Comparison of ENCODE assay signal across 1 cellular context in the genomic region with DNA sequence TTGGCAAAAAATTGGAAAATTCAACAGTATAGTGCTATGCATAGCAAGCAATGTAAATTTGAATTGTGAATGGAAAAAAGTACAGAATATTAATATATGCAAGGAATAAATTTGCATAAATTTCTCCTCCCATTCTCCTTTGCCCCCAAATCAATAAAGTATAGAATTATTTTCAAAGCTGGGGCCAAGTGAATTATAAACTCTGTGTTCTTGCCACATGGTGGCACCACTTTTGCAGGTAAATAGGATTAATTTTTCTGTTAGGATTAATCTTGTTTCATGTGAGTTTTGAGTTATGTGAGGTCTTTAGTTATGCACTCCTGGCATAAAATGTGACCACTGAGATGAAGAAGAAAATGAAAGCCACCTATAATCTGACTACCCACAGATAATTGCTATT.
TF ChIP-seq lines count a peak whose summit lies in the region.

No MANE protein-coding gene starts in this region.

TF ChIP-seq in Ishikawa, 13 proteins besides CTCF, POLR2A, EP300 and RAD21:
- TF ChIP-seq, protein P1, sequence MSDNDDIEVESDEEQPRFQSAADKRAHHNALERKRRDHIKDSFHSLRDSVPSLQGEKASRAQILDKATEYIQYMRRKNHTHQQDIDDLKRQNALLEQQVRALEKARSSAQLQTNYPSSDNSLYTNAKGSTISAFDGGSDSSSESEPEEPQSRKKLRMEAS (IDR thresholded peaks at IDR 0.05) = no peak
- TF ChIP-seq FOXM1 (IDR thresholded peaks at IDR 0.05; ENCODE audit: borderline replicate concordance, low read depth) (no peak), ZBTB7A (IDR thresholded peaks at IDR 0.05; ENCODE audit: low read depth) (no peak), CEBPB (IDR thresholded peaks at IDR 0.05) (no peak), YY1 (IDR thresholded peaks at IDR 0.05; ENCODE audit: low read depth) (no peak), REST (IDR thresholded peaks at IDR 0.05; ENCODE audit: low read depth) (no peak), TEAD4 (IDR thresholded peaks at IDR 0.05) (no peak), CREB1 (IDR thresholded peaks at IDR 0.05; ENCODE audit: low read depth) (no peak), TAF1 (IDR thresholded peaks at IDR 0.05; ENCODE audit: low read depth) (no peak), EGR1 (IDR thresholded peaks at IDR 0.05) (no peak), NFIC (IDR thresholded peaks at IDR 0.05) (no peak), TCF12 (IDR thresholded peaks at IDR 0.05; ENCODE audit: low read depth) (no peak)
- TF ChIP-seq, protein P2, sequence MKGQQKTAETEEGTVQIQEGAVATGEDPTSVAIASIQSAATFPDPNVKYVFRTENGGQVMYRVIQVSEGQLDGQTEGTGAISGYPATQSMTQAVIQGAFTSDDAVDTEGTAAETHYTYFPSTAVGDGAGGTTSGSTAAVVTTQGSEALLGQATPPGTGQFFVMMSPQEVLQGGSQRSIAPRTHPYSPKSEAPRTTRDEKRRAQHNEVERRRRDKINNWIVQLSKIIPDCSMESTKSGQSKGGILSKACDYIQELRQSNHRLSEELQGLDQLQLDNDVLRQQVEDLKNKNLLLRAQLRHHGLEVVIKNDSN (IDR thresholded peaks at IDR 0.05) = no peak
